8 cellular contexts compared by ENCODE assay signal in genomic region chr5:784428-785177, GRCh38. TPM values are rescaled to one million over a fixed set of nuclear protein-coding genes. Genes with fewer than 3 reads are reported as not detected.
DNase-seq lines count a peak whose midpoint lies in the region; ATAC-seq and TF ChIP-seq lines count a peak whose summit lies in the region.
"Not testable (repeated sequence)": the region's sequence is repeated elsewhere in the genome, so short reads cannot be mapped to it uniquely, and the experiment has no call there.

TSS of gene ZDHHC11B (minus strand) at chr5:784729. CDS start at chr5:766919, 17,810 bp downstream.

- peak within 1 kb of the TSS; percentile 72 for H3K4me3 Mint-ChIP-seq in Caco-2 (ENCODE audit: unreplicated experiment)
- H3K4me3 Mint-ChIP-seq in GM23338: peak within 1 kb of the TSS; percentile 70

- peak within 1 kb of the TSS; percentile 63 for H3K4me3 ChIP-seq in Caco-2 (ENCODE audit: low read depth, low read length)
- H3K4me3 ChIP-seq in GM23338: peak within 1 kb of the TSS; percentile 57
- H3K4me3 ChIP-seq in esophagus squamous epithelium: peak within 1 kb of the TSS; percentile 60 to 75 (median 66)
- H3K4me3 ChIP-seq in mucosa of stomach (ENCODE audit: low read length): peak within 1 kb of the TSS; percentile 41

- not testable (repeated sequence) for H3K27me3 ChIP-seq in Caco-2 (replicated peaks; ENCODE audit: control insufficient read depth, insufficient read depth, low read length); esophagus squamous epithelium; mucosa of stomach (ENCODE audit: control insufficient read depth, insufficient read depth, low read length)
- H3K27me3 ChIP-seq in GM23338 (ENCODE audit: insufficient read depth): peaks cover 13% of the 10 kb centered on the region

- H3K4me2 ChIP-seq in GM23338: peak within 1 kb of the TSS; percentile 77

- not testable (repeated sequence) for H3K9me3 Mint-ChIP-seq in Caco-2 (ENCODE audit: unreplicated experiment)
- H3K9me3 Mint-ChIP-seq in GM23338: peaks cover 16% of the 10 kb centered on the region

- WGBS in esophagus squamous epithelium, 2 donors: 0% methylated on average over 1 to 4 of the region's 101 CpGs

- H3K4me1 Mint-ChIP-seq in Caco-2 (ENCODE audit: low read depth, unreplicated experiment); GM23338: not testable (repeated sequence)

- not testable (repeated sequence) for H3F3A ChIP-seq in GM23338 (replicated peaks; ENCODE audit: low read depth)

- H2AFZ ChIP-seq in GM23338: not testable (repeated sequence)

- not testable (repeated sequence) for H3K9me2 ChIP-seq in GM23338 (ENCODE audit: insufficient read depth)

- H4K20me1 ChIP-seq in GM23338 (replicated peaks; ENCODE audit: insufficient read depth): not testable (repeated sequence)

- CTCF ChIA-PET in Caco-2 (lab: Charles Lee): not testable (repeated sequence)

- peak within 1 kb of the TSS; percentile 61 for H3K9ac ChIP-seq in mucosa of stomach (ENCODE audit: low read length)

- not testable (repeated sequence) for H3K27ac ChIP-seq in GM23338 (ENCODE audit: low read depth)
- H3K27ac ChIP-seq in esophagus squamous epithelium: peak within 1 kb of the TSS; percentile 69 to 80 (median 74)

- intact Hi-C loops in Caco-2 (cut with micrococcal nuclease; ENCODE audit: unreplicated experiment): loop anchor here (2.0 kb wide), 1 partner anchor 92 kb away; the partner anchor contains the start of gene TPPP
- intact Hi-C loops in esophagus squamous epithelium (cut with DNase I): not testable (repeated sequence)

- peaks cover 10% of the 10 kb centered on the region for H3K27me3 Mint-ChIP-seq in Caco-2 (ENCODE audit: insufficient read depth, unreplicated experiment)
- peaks cover 14% of the 10 kb centered on the region for H3K27me3 Mint-ChIP-seq in GM23338 (ENCODE audit: insufficient read depth, low read depth, poor library complexity)

- not testable (repeated sequence) for TF ChIP-seq CTCF in Caco-2 (IDR thresholded peaks at IDR 0.05; ENCODE audit: insufficient read depth in 1 of 2, low read depth in 1 of 2, low read length in 1 of 2, severe bottlenecking in 1 of 2, unreplicated experiment in 1 of 2); GM23338 (conservative IDR thresholded peaks at IDR 0.05; ENCODE audit: low read depth in 2 of 2); esophagus squamous epithelium (IDR thresholded peaks at IDR 0.05)

- H3K79me2 ChIP-seq in GM23338 (replicated peaks; ENCODE audit: insufficient read depth): not testable (repeated sequence)

- H3K4me1 ChIP-seq in Caco-2; GM23338 (ENCODE audit: insufficient read depth); mucosa of stomach (ENCODE audit: control insufficient read depth, insufficient read depth, low read length): not testable (repeated sequence)
- peaks cover 4 to 23% (median 14%) of the 10 kb centered on the region in 3 donors for H3K4me1 ChIP-seq in esophagus squamous epithelium

- DNase-seq in Caco-2: peak; percentile 85 to 88
- DNase-seq in GM23338 (ENCODE audit: low spot score): peak; percentile 88
- peak; percentile 61 for DNase-seq in M059J (ENCODE audit: low read depth)
- DNase-seq in SHP77 (lab: John Stamatoyannopoulos, UW): peak; percentile 83 to 94
- DNase-seq in activated T-helper 9 cell treated with anti-CD3 and anti-CD28 coated beads, Interleukin-2, amount 50 U/mL, for 16 hours (ENCODE audit: low read depth): peak; percentile 93
- DNase-seq in esophagus squamous epithelium (lab: John Stamatoyannopoulos, UW): peak; percentile 52
- DNase-seq in stimulated activated CD8-positive, alpha-beta memory T cell treated with anti-CD3 and anti-CD28 coated beads, Interleukin-15, amount 100 ng/mL, for 48 hours (ENCODE audit: low read depth in 2 of 2): peak; percentile 80 to 86

- not testable (repeated sequence) for H3K9me3 ChIP-seq in Caco-2; esophagus squamous epithelium; mucosa of stomach (ENCODE audit: control insufficient read depth, low read length)

- not testable (repeated sequence) for H3K27ac Mint-ChIP-seq in Caco-2 (ENCODE audit: unreplicated experiment); GM23338

- BruUV-seq in Caco-2 (replicated peaks; lab: Mats Ljungman, UMichigan): not testable (repeated sequence)

- peak in 1 of 4 donors; percentile 60 for TF ChIP-seq POLR2A in esophagus squamous epithelium (IDR thresholded peaks at IDR 0.05)

- not testable (repeated sequence) for H3K36me3 Mint-ChIP-seq in Caco-2 (ENCODE audit: insufficient read depth, unreplicated experiment)
- peaks cover 16% of the 10 kb centered on the region for H3K36me3 Mint-ChIP-seq in GM23338 (ENCODE audit: low read depth)

- POLR2A ChIA-PET in Caco-2 (lab: Charles Lee): not testable (repeated sequence)

- peak; percentile 64 for ATAC-seq in GM23338

- H3K36me3 ChIP-seq in Caco-2 (ENCODE audit: control insufficient read depth, insufficient read depth, low read length); GM23338 (ENCODE audit: insufficient read depth); esophagus squamous epithelium; mucosa of stomach (ENCODE audit: control insufficient read depth, insufficient read depth, low read length): not testable (repeated sequence)

TF ChIP-seq in GM23338, 12 proteins besides CTCF, POLR2A, EP300 and RAD21:
- TF ChIP-seq POLR2AphosphoS5 (IDR thresholded peaks at IDR 0.05; ENCODE audit: low read depth): peak; percentile 56; the same call in 1 of the 2 replicates

RNA-seq across cellular contexts. Expression of gene ZDHHC11B, which starts in this region (rescaled TPM):
- total RNA-seq in Caco-2 (2022) (1.00 and 1.1 TPM in 2 replicates), esophagus squamous epithelium (1 to 10 TPM in 3 of 4 donors, under 1 TPM in 1; 0.44 to 4.6 (median 2.7) TPM)
- total RNA-seq in GM23338 (2014; rRNA removed; shearing (Covaris generic)): 1.2 and 1.3 TPM in 2 replicates
- polyA plus RNA-seq in GM23338 (2016; fragmentation: Nextera tagmentation; extraction: Ambion mirVana): 0.83 and 0.89 TPM in 2 replicates
- total RNA-seq in M059J (2014; rRNA removed; shearing (Covaris generic)): not detected in 2 replicates

Comparison
In these comparisons a context has a peak if more than half of its experiments do, and no peak if none do; other contexts are left out.
1. Peak in DNase-seq in M059J; RNA of the gene not detected or under 1 TPM.